8 cellular contexts compared by ENCODE assay signal in genomic region chr19:10403137-10404021, GRCh38. TPM values are rescaled to one million over a fixed set of nuclear protein-coding genes. Genes with fewer than 3 reads are reported as not detected.
DNase-seq lines count a peak whose midpoint lies in the region; ATAC-seq and TF ChIP-seq lines count a peak whose summit lies in the region.

Gene CDC37 (minus strand): TSS chr19:10403542. CDS start chr19:10403479, 63 bp downstream.

- no peaks in the 10 kb centered on the region for H3K27me3 Mint-ChIP-seq in IgD-negative memory B cell

- H3K9me3 Mint-ChIP-seq in IgD-negative memory B cell, result no peaks in the 10 kb centered on the region

- no peak for TF ChIP-seq CTCF in epithelial cell of esophagus (IDR thresholded peaks at IDR 0.05; ENCODE audit: insufficient read depth, low read depth, low read length, missing control alignments)

- H3K4me1 Mint-ChIP-seq in IgD-negative memory B cell, result peaks cover 36 to 48% (median 47%) of the 10 kb centered on the region in 3 donors

- peak within 1 kb of the TSS; percentile 93 to 100 (median 99) for H3K27ac Mint-ChIP-seq in IgD-negative memory B cell

- H3K36me3 Mint-ChIP-seq in IgD-negative memory B cell, result no peaks in the 10 kb centered on the region

- H3K4me3 Mint-ChIP-seq in IgD-negative memory B cell, result peak within 1 kb of the TSS; percentile 93 to 99 (median 94)

- DNase-seq in DMS 273 (lab: John Stamatoyannopoulos, UW; ENCODE audit: unreplicated experiment) (peak; percentile 99), OCI-M1 (lab: John Stamatoyannopoulos, UW) (peak; percentile 100), activated T-cell treated with anti-CD3 and anti-CD28 coated beads for 24 hours (ENCODE audit: low read depth) (peak; percentile 99), epithelial cell of esophagus (ENCODE audit: low read depth) (peak; percentile 97), mucosa of gallbladder (ENCODE audit: low spot score) (peak; percentile 98)
- peak; percentile 95 for DNase-seq in stimulated activated CD8-positive, alpha-beta memory T cell treated with anti-CD3 and anti-CD28 coated beads, Interleukin-4, amount 100 ng/mL, for 24 hours (ENCODE audit: low read depth)

- peak; percentile 71 for ATAC-seq in GM21528 (IDR thresholded peaks at IDR 0.05; ENCODE audit: low FRiP score, unreplicated experiment)

- H3K4me3 ChIP-seq in epithelial cell of esophagus (ENCODE audit: low read length), result peak within 1 kb of the TSS; percentile 74

RNA-seq across cellular contexts. Expression of gene CDC37, which starts in this region (rescaled TPM):
- 78.8 TPM for polyA plus RNA-seq in IgD-negative memory B cell
- 138 TPM for total RNA-seq in mucosa of gallbladder

Comparison
In these comparisons a context has a peak if more than half of its experiments do, and no peak if none do; other contexts are left out.
1. Peak in every context shown above with its lines: DNase-seq, ATAC-seq and H3K4me3 ChIP-seq.